Comparison of ENCODE assay signal across 3 cellular contexts in the genomic region with DNA sequence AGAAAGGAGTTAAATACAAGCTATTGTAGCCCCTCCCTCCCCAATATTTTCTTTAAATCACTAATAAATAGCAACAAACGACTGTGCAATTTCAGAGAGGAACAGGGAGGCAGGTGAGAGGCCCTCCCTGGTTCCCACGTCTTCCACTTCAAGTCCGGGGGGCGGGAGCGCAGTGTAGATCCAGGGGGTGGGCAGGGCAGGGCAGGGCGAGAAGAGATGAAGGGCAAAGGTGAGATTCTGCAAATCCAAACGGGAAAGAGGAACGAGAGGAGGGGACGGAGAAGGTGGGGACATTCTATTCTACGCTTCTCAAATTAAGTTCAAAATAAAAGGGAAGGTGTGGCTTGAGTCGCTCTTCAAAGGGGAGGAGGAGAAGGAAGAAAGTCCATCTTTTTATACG.
TF ChIP-seq lines count a peak whose summit lies in the region.

No MANE protein-coding gene starts in this region.

TF ChIP-seq in A549, 52 proteins besides CTCF, POLR2A, EP300 and RAD21:
- TF ChIP-seq ZSCAN20 (CRISPR knock-in tag; IDR thresholded peaks at IDR 0.05) (no peak), ZNF302 (CRISPR knock-in tag; IDR thresholded peaks at IDR 0.05) (no peak), CBX8 (IDR thresholded peaks at IDR 0.05) (no peak), BHLHE40 (IDR thresholded peaks at IDR 0.05; ENCODE audit: low read depth, low read length) (no peak), RCOR1 (IDR thresholded peaks at IDR 0.05; ENCODE audit: low read depth, low read length) (no peak), ZFP36 (IDR thresholded peaks at IDR 0.05; ENCODE audit: borderline replicate concordance, partially characterized antibody) (no peak), MYC (IDR thresholded peaks at IDR 0.05; ENCODE audit: borderline replicate concordance, low read length) (no peak), RNF2 (IDR thresholded peaks at IDR 0.05; ENCODE audit: borderline replicate concordance, low read depth) (no peak), EHMT2 (IDR thresholded peaks at IDR 0.05; ENCODE audit: low read depth) (no peak), ZC3H11A (IDR thresholded peaks at IDR 0.05) (no peak), JUNB (IDR thresholded peaks at IDR 0.05) (no peak), POLR2AphosphoS2 (conservative IDR thresholded peaks at IDR 0.05; ENCODE audit: low read length) (no peak), CEBPB (IDR thresholded peaks at IDR 0.05) (no peak)
- TF ChIP-seq, protein P1, sequence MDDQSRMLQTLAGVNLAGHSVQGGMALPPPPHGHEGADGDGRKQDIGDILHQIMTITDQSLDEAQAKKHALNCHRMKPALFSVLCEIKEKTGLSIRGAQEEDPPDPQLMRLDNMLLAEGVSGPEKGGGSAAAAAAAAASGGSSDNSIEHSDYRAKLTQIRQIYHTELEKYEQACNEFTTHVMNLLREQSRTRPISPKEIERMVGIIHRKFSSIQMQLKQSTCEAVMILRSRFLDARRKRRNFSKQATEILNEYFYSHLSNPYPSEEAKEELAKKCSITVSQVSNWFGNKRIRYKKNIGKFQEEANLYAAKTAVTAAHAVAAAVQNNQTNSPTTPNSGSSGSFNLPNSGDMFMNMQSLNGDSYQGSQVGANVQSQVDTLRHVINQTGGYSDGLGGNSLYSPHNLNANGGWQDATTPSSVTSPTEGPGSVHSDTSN (IDR thresholded peaks at IDR 0.05), result no peak
- TF ChIP-seq, protein P2, sequence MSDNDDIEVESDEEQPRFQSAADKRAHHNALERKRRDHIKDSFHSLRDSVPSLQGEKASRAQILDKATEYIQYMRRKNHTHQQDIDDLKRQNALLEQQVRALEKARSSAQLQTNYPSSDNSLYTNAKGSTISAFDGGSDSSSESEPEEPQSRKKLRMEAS (IDR thresholded peaks at IDR 0.05), result no peak

TF ChIP-seq in H1, 55 proteins besides CTCF, POLR2A, EP300 and RAD21:
- TF ChIP-seq CBX8 (IDR thresholded peaks at IDR 0.05; ENCODE audit: borderline replicate concordance, low read depth, low read length) (0 out of 2 replicates have a peak, but pooled peaks have one; percentile 33), BCL11A (IDR thresholded peaks at IDR 0.05; ENCODE audit: low read depth in 2 of 2, low read length in 2 of 2) (no peak)

TF ChIP-seq in SK-N-SH, 30 proteins besides CTCF, POLR2A, EP300 and RAD21:
- TF ChIP-seq TCF12 (IDR thresholded peaks at IDR 0.05), result no peak
